14 cellular contexts compared by ENCODE assay signal in genomic region chr2:48525269-48525943, GRCh38. TPM values are rescaled to one million over a fixed set of nuclear protein-coding genes. Genes with fewer than 3 reads are reported as not detected.
DNase-seq lines count a peak whose midpoint lies in the region; ATAC-seq and TF ChIP-seq lines count a peak whose summit lies in the region.
"Had no signal": no experiment of that assay in that cellular context is flagged by ENCODE, and none has a peak within 500 bp of the region (broad histone marks: within the 10 kb centered on the region; RNA-seq: fewer than 3 reads in every experiment).

No MANE protein-coding gene starts in this region.

- POLR2A ChIA-PET in OCI-LY7 (lab: Charles Lee) = interaction anchor here (0.5 kb wide), 1 partner anchor 65 kb away, joined by 4 read pairs; no protein-coding TSS in a partner anchor

- WGBS in right cardiac atrium = 50% methylated on average over 11 of the region's 11 CpGs
- no CpG with 5 or more reads among the region's 11 CpGs for WGBS in mesendoderm (ENCODE audit: extremely low coverage, insufficient coverage, low lambda C conversion rate)

- DNase-seq in coronary artery (ENCODE audit: low spot score) = no peak
- DNase-seq in right cardiac atrium = peak in 2 of 3 donors; percentile 42 to 80
- no peak for DNase-seq in hypothalamus (lab: John Stamatoyannopoulos, UW)
- DNase-seq in mesendoderm = no peak
- no peak for DNase-seq in OCI-LY7 (ENCODE audit: low spot score)
- DNase-seq: activated CD4-positive, alpha-beta T cell treated with anti-CD3 and anti-CD28 coated beads for 1 hour; activated naive CD4-positive, alpha-beta T cell treated with Interleukin-2 at 50 U/mL for 16 hours; GOT3; NCI-H510A; OCI-M1 had no signal

- no peak overlapping the region for H2BK5ac ChIP-seq in mesendoderm (ENCODE audit: low read length)

- H3K79me1 ChIP-seq in mesendoderm (ENCODE audit: low read length) = no peaks in the 10 kb centered on the region

- intact Hi-C loops in right cardiac atrium (cut with DNase I) (no loop called here), OCI-LY7 (cut with micrococcal nuclease; ENCODE audit: unreplicated experiment) (no loop called here)

- no peak overlapping the region for H2AFZ ChIP-seq in OCI-LY7 (ENCODE audit: low read length)

- H3K56ac ChIP-seq in mesendoderm (ENCODE audit: low read length) = no peak overlapping the region

- H3K9ac ChIP-seq in BLaER1 (no peak overlapping the region), skeletal muscle tissue (ENCODE audit: low read depth in 1 of 3, low read length in 3 of 3) (no peak overlapping the region), mesendoderm (ENCODE audit: low read length) (no peak overlapping the region)

- CTCF ChIA-PET in OCI-LY7 (lab: Charles Lee; ENCODE audit: unreplicated experiment) = no interaction called here

- BruUV-seq in OCI-LY7 (replicated peaks; lab: Mats Ljungman, UMichigan) = no TSS peak

- H3K79me2 ChIP-seq in mesendoderm (ENCODE audit: control insufficient read depth, insufficient read depth, low read length) (no peaks in the 10 kb centered on the region), OCI-LY7 (ENCODE audit: insufficient read depth, low read depth, low read length) (no peaks in the 10 kb centered on the region)

- H3K18ac ChIP-seq in mesendoderm (ENCODE audit: low read length) = no peak overlapping the region

- ATAC-seq in right cardiac atrium (peak; percentile 75 to 76), GM21576 (IDR thresholded peaks at IDR 0.05; ENCODE audit: unreplicated experiment) (no peak)
- ATAC-seq: left lobe of liver had no signal

- no peak overlapping the region for H2BK15ac ChIP-seq in mesendoderm (replicated peaks; ENCODE audit: low read depth)

- TF ChIP-seq CTCF in coronary artery (IDR thresholded peaks at IDR 0.05) = no peak
- TF ChIP-seq CTCF in OCI-LY7 (conservative IDR thresholded peaks at IDR 0.05; ENCODE audit: low read length) = no peak

- H4K8ac ChIP-seq in mesendoderm (ENCODE audit: low read depth, low read length) = no peak overlapping the region

- peaks cover 27% of the 10 kb centered on the region for H3K4me1 ChIP-seq in BLaER1
- peaks cover 12% of the 10 kb centered on the region for H3K4me1 ChIP-seq in right cardiac atrium (ENCODE audit: control insufficient read depth, insufficient read depth, low read length)
- H3K4me1 ChIP-seq in skeletal muscle tissue (ENCODE audit: control insufficient read depth in 3 of 3, insufficient read depth in 3 of 3, low read length in 3 of 3) = peaks cover 5 to 12% (median 8%) of the 10 kb centered on the region in 3 donors
- H3K4me1 ChIP-seq in mesendoderm (ENCODE audit: control insufficient read depth, low read depth, low read length) = peaks cover 4% of the 10 kb centered on the region
- H3K4me1 ChIP-seq in OCI-LY7 (ENCODE audit: insufficient read depth, low read length, poor library complexity, severe bottlenecking) = no peaks in the 10 kb centered on the region

- H4K20me1 ChIP-seq in BLaER1 (no peaks in the 10 kb centered on the region), OCI-LY7 (ENCODE audit: insufficient read depth, low read length) (no peaks in the 10 kb centered on the region)

- no peak overlapping the region for H3K4ac ChIP-seq in mesendoderm (ENCODE audit: low read depth, low read length)

- no peak overlapping the region for H3K4me3 ChIP-seq in BLaER1
- no peak overlapping the region for H3K4me3 ChIP-seq in coronary artery
- no peak overlapping the region for H3K4me3 ChIP-seq in right cardiac atrium (ENCODE audit: low read length)
- no peak overlapping the region for H3K4me3 ChIP-seq in skeletal muscle tissue (ENCODE audit: low read length in 3 of 3)
- H3K4me3 ChIP-seq in mesendoderm (ENCODE audit: low read length) = no peak overlapping the region
- no peak overlapping the region for H3K4me3 ChIP-seq in OCI-LY7 (ENCODE audit: low read depth, low read length, poor library complexity, severe bottlenecking)

- H2AK5ac ChIP-seq in mesendoderm (ENCODE audit: low read length) = no peak overlapping the region

- H3K9me3 ChIP-seq in BLaER1 = no peaks in the 10 kb centered on the region
- H3K9me3 ChIP-seq in right cardiac atrium (ENCODE audit: control insufficient read depth, low read length) = no peaks in the 10 kb centered on the region
- H3K9me3 ChIP-seq in skeletal muscle tissue (ENCODE audit: control insufficient read depth in 3 of 3, low read length in 3 of 3) = no peaks in the 10 kb centered on the region
- no peaks in the 10 kb centered on the region for H3K9me3 ChIP-seq in OCI-LY7 (ENCODE audit: low read length)

- H3K27ac ChIP-seq in BLaER1 (no peak overlapping the region), coronary artery (peak overlapping the region; percentile 73 to 80), right cardiac atrium (ENCODE audit: low read length) (peak overlapping the region; percentile 71), skeletal muscle tissue (ENCODE audit: low read depth, low read length) (peak overlapping the region; percentile 76), mesendoderm (ENCODE audit: low read depth, low read length) (no peak overlapping the region), OCI-LY7 (ENCODE audit: low read depth, low read length, poor library complexity, severe bottlenecking) (no peak overlapping the region)

- H3K4me2 ChIP-seq in BLaER1 = peak overlapping the region; percentile 38; the same call in 1 of the 2 replicates
- no peak overlapping the region for H3K4me2 ChIP-seq in mesendoderm (ENCODE audit: low read length)
- no peak overlapping the region for H3K4me2 ChIP-seq in OCI-LY7 (ENCODE audit: low read length)

- no peak overlapping the region for H4K5ac ChIP-seq in mesendoderm (ENCODE audit: low read length)

- H2BK120ac ChIP-seq in mesendoderm (ENCODE audit: low read depth, low read length) = no peak overlapping the region

- H3K9me2 ChIP-seq in OCI-LY7 (ENCODE audit: insufficient read depth, low read length) = no peaks in the 10 kb centered on the region

- no peaks in the 10 kb centered on the region for H3K27me3 ChIP-seq in BLaER1
- H3K27me3 ChIP-seq in right cardiac atrium (ENCODE audit: control insufficient read depth, insufficient read depth) = no peaks in the 10 kb centered on the region
- H3K27me3 ChIP-seq in skeletal muscle tissue (ENCODE audit: control insufficient read depth in 3 of 3, insufficient read depth in 3 of 3, low read length in 3 of 3) = peaks cover 3 to 9% (median 6%) of the 10 kb centered on the region in 3 donors
- H3K27me3 ChIP-seq in mesendoderm (ENCODE audit: insufficient read depth, low read length, poor library complexity) = no peaks in the 10 kb centered on the region

- H3K23ac ChIP-seq in mesendoderm (ENCODE audit: low read length) = no peak overlapping the region

- H3K36me3 ChIP-seq in BLaER1 (peaks cover 18% of the 10 kb centered on the region), skeletal muscle tissue (ENCODE audit: control insufficient read depth in 3 of 3, insufficient read depth in 3 of 3, low read length in 3 of 3) (no peaks in the 10 kb centered on the region), mesendoderm (ENCODE audit: control insufficient read depth, insufficient read depth, low read length) (no peaks in the 10 kb centered on the region), OCI-LY7 (ENCODE audit: insufficient read depth, low read length) (peaks cover 8% of the 10 kb centered on the region; the same call in 1 of the 2 replicates)

RNA-seq across cellular contexts. Expression of gene STON1, which starts 4.5 kb away (rescaled TPM):
- 10 to 100 TPM in 3 of 4 donors, 1 to 10 TPM in 1; 8.8 to 18.0 (median 13.1) TPM for total RNA-seq in right cardiac atrium
- polyA plus RNA-seq in right cardiac atrium = 5.9 TPM
- total RNA-seq in skeletal muscle tissue = 13.0 TPM
- polyA plus RNA-seq in mesendoderm (2013, experiment 1 of 2) = 1.1 TPM
- polyA plus RNA-seq in mesendoderm (2013, experiment 2 of 2) = 1.1 TPM
- 0.18 and 0.88 TPM in 2 replicates for total RNA-seq in OCI-LY7 (2014; rRNA removed; shearing (Covaris generic))
- total RNA-seq in OCI-LY7 (2022) = 0.51 and 0.96 TPM in 2 replicates

Comparison
In these comparisons a context has a peak if more than half of its experiments do, and no peak if none do; other contexts are left out.
1. H3K27ac ChIP-seq: peak in coronary artery (2 of 2), right cardiac atrium (single experiment) and skeletal muscle tissue (single experiment); none in BLaER1 (single experiment), mesendoderm (single experiment) and OCI-LY7 (single experiment).
2. DNase-seq: peak in right cardiac atrium (2 of 3); none in coronary artery (single experiment), hypothalamus (0 of 51), mesendoderm (single experiment) and OCI-LY7 (single experiment).